Comparison of ENCODE assay signal across 23 cellular contexts in the genomic region with DNA sequence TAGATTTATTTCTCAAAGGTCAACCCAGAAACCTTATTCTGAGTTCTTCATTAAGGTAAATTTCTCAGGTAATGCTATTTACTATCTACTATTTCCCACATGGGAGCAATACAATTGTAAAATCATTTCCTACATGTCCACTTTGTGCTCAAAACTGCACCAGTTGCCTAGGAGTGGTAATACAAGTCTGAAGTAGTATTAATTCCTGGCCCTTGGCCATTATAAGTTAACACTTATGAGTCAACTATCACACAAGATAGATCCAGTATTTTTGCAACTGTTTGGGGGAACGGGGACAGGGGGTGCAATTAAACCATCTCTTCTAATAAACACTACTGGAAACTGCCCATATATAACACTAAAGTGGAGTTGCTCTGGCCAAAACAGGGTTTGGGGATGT. TPM values are rescaled to one million over a fixed set of nuclear protein-coding genes. Genes with fewer than 3 reads are reported as not detected.
DNase-seq lines count a peak whose midpoint lies in the region; ATAC-seq and TF ChIP-seq lines count a peak whose summit lies in the region.
"Had no signal": no experiment of that assay in that cellular context is flagged by ENCODE, and none has a peak within 500 bp of the region (broad histone marks: within the 10 kb centered on the region; RNA-seq: fewer than 3 reads in every experiment).

No MANE protein-coding gene starts in this region.

- ATAC-seq in GM21528 (IDR thresholded peaks at IDR 0.05; ENCODE audit: low FRiP score, unreplicated experiment): no peak
- ATAC-seq: left lobe of liver; naive thymus-derived CD8-positive, alpha-beta T cell had no signal

- H3K9me3 ChIP-seq in effector memory CD4-positive, alpha-beta T cell (ENCODE audit: control insufficient read depth, low read length): no peaks in the 10 kb centered on the region
- H3K9me3 ChIP-seq: SK-N-SH had no signal

- no peak overlapping the region for H3K4me3 ChIP-seq in epithelial cell of esophagus (ENCODE audit: low read length)
- H3K4me3 ChIP-seq in effector memory CD4-positive, alpha-beta T cell (ENCODE audit: insufficient read depth, low read depth, low read length, poor library complexity, severe bottlenecking): no peak overlapping the region
- H3K4me3 ChIP-seq: hepatocyte, smooth muscle cell had no signal

- no peak for TF ChIP-seq CTCF in epithelial cell of esophagus (IDR thresholded peaks at IDR 0.05; ENCODE audit: insufficient read depth, low read depth, low read length, missing control alignments)

- H3K27me3 ChIP-seq in effector memory CD4-positive, alpha-beta T cell (replicated peaks; ENCODE audit: control insufficient read depth, insufficient read depth, low read length, poor library complexity, severe bottlenecking): no peaks in the 10 kb centered on the region
- H3K27me3 ChIP-seq: hepatocyte had no signal

- H3K4me1 ChIP-seq in effector memory CD4-positive, alpha-beta T cell (ENCODE audit: control insufficient read depth, insufficient read depth, low read length, poor library complexity, severe bottlenecking): no peaks in the 10 kb centered on the region

- no peak overlapping the region for H3K27ac ChIP-seq in effector memory CD4-positive, alpha-beta T cell (ENCODE audit: insufficient read depth, low read length, poor library complexity, severe bottlenecking)
- H3K27ac ChIP-seq: hepatocyte had no signal

- no peaks in the 10 kb centered on the region for H3K36me3 ChIP-seq in effector memory CD4-positive, alpha-beta T cell (ENCODE audit: control insufficient read depth, insufficient read depth, low read length)

- DNase-seq in EL (peak; percentile 2), NCI-H226 (peak; percentile 2), epithelial cell of esophagus (ENCODE audit: low read depth) (peak; percentile 21), renal cortical epithelial cell (ENCODE audit: low read depth) (peak; percentile 57), NCI-H510A (lab: John Stamatoyannopoulos, UW) (no peak)
- DNase-seq in effector memory CD4-positive, alpha-beta T cell: no peak
- DNase-seq: activated effector memory CD4-positive, alpha-beta T cell treated with anti-CD3 and anti-CD28 coated beads, Interleukin-2, amount 50 U/mL, for 16 hours; activated T-cell treated with anti-CD3 and anti-CD28 coated beads for 4 hours; DMS79; effector CD8-positive, alpha-beta T cell; erythroblast; MV-4-11; naive thymus-derived CD8-positive, alpha-beta T cell; NCI-H1436 treated with DMSO at 0.1 percent for 48 hours; NCI-H2107; SK-N-SH; stimulated activated CD4-positive, alpha-beta T cell treated with anti-CD3 and anti-CD28 coated beads, Interleukin-1b, Interleukin-23, amount 100 ng/mL, for 48 hours; stimulated activated CD8-positive, alpha-beta memory T cell treated with anti-CD3 and anti-CD28 coated beads, Interleukin-4, amount 100 ng/mL, for 48 hours; T-helper 2 cell had no signal

RNA-seq across cellular contexts. Expression of a gene that starts 48.9 kb away (rescaled TPM):
- 215 and 236 TPM in 2 replicates for total RNA-seq in renal cortical epithelial cell

RNA-seq across cellular contexts. Expression of a gene that starts 59.2 kb away (rescaled TPM):
- total RNA-seq in renal cortical epithelial cell: 0.10 TPM in 1 of 2 replicates, not detected in the other
- total RNA-seq: left lobe of liver, smooth muscle cell had no signal

Comparison
In these comparisons a context has a peak if more than half of its experiments do, and no peak if none do; other contexts are left out.
1. DNase-seq: peak in EL (single experiment), NCI-H226 (single experiment), epithelial cell of esophagus (single experiment) and renal cortical epithelial cell (single experiment); none in effector memory CD4-positive, alpha-beta T cell (0 of 3) and NCI-H510A (single experiment).